Comparison of ENCODE assay signal across 14 cellular contexts in the genomic region with DNA sequence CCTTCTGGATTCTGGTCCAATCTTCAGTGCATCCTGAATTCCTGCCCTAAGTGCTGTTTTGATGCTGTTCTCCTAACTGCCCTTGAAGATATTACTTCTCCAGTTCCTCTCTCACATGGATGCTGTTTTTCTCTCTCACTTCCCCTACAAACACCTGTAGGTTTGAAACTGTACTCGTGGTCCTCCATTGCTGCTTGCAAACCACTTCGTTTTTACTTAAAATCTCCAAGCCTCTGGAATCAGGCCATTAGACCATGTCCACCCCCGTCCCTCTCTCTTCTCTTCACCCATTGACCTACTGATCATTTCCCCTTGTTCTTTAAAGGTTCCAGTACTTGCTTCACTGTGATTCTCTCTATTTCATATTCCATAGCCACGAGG.
DNase-seq lines count a peak whose midpoint lies in the region; ATAC-seq and TF ChIP-seq lines count a peak whose summit lies in the region.
"Had no signal": no experiment of that assay in that cellular context is flagged by ENCODE, and none has a peak within 500 bp of the region (broad histone marks: within the 10 kb centered on the region; RNA-seq: fewer than 3 reads in every experiment).

No MANE protein-coding gene starts in this region.

- ATAC-seq in GM19328 (IDR thresholded peaks at IDR 0.05; ENCODE audit: unreplicated experiment) (peak; percentile 48), HG02678 (IDR thresholded peaks at IDR 0.05; ENCODE audit: unreplicated experiment) (peak; percentile 55), HG03432 (IDR thresholded peaks at IDR 0.05; ENCODE audit: unreplicated experiment) (peak; percentile 71)

- TF ChIP-seq CTCF in GM12875 (IDR thresholded peaks at IDR 0.05; ENCODE audit: borderline replicate concordance, insufficient read depth, low read depth, low read length): no peak

- peak overlapping the region; percentile 44 for H3K4me3 ChIP-seq in GM12875 (ENCODE audit: low read depth, low read length)
- H3K4me3 ChIP-seq: left ventricle myocardium inferior had no signal

- DNase-seq in RKO (ENCODE audit: low spot score) (no peak), CD1c-positive myeloid dendritic cell (ENCODE audit: extremely low spot score) (no peak), GOT3 (lab: John Stamatoyannopoulos, UW) (no peak), NCI-H446 treated with DMSO at 0.1 percent for 48 hours (lab: John Stamatoyannopoulos, UW) (no peak)
- DNase-seq: activated CD4-positive, alpha-beta T cell treated with anti-CD3 and anti-CD28 coated beads, Interleukin-2, amount 50 U/mL, for 48 hours; AML-193; left ventricle myocardium inferior; NCI-H524; nucleus accumbens; stimulated activated naive CD4-positive, alpha-beta T cell had no signal
